ENCODE assay signal across 8 cellular contexts in genomic region chr9:133147412-133148271, GRCh38. TPM values are rescaled to one million over a fixed set of nuclear protein-coding genes. Genes with fewer than 3 reads are reported as not detected.
DNase-seq lines count a peak whose midpoint lies in the region; ATAC-seq and TF ChIP-seq lines count a peak whose summit lies in the region.

No MANE protein-coding gene starts in this region.

- in situ Hi-C loops in GM13977 (cut with MboI; ENCODE audit: low pct_unique_long_range_greater_than_20kb, low sequenced_read_pairs, unreplicated experiment), result loop anchor here (10.0 kb wide), 1 partner anchor 53 kb away; no protein-coding TSS in a partner anchor

- H3K27ac ChIP-seq in 22Rv1 (peak overlapping the region; percentile 88), body of pancreas (peak overlapping the region; percentile 86 to 95 (median 88)), iPS-20b (ENCODE audit: low read length) (no peak overlapping the region), skeletal muscle tissue (ENCODE audit: low read depth, low read length) (peak overlapping the region; percentile 67)

- TF ChIP-seq CTCF in 22Rv1 (IDR thresholded peaks at IDR 0.05) (peak; percentile 95), GM13977 (IDR thresholded peaks at IDR 0.05; ENCODE audit: extremely low read depth, insufficient read depth, missing control alignments) (peak; percentile 95), body of pancreas (IDR thresholded peaks at IDR 0.05) (peak; percentile 94 to 99 (median 96))

- H3K36me3 ChIP-seq in body of pancreas (replicated peaks in 1 of 2; ENCODE audit: insufficient read depth in 1 of 2, low read depth in 2 of 2) (no peaks in the 10 kb centered on the region), iPS-20b (ENCODE audit: insufficient read depth, low read depth, low read length) (no peaks in the 10 kb centered on the region), skeletal muscle tissue (ENCODE audit: control insufficient read depth in 3 of 3, insufficient read depth in 3 of 3, low read length in 3 of 3) (no peaks in the 10 kb centered on the region)

- H3K4me3 ChIP-seq in body of pancreas (no peak overlapping the region), iPS-20b (ENCODE audit: low read length) (peak overlapping the region; percentile 87), skeletal muscle tissue (ENCODE audit: low read length in 3 of 3) (peak overlapping the region; percentile 72 to 95 (median 87))

- WGBS in body of pancreas, 2 donors, result 15 to 17% methylated on average over 7 to 15 of the region's 15 CpGs

- intact Hi-C loops in body of pancreas (cut with DNase I), result loop anchor here (5.0 kb wide), 1 partner anchor 105 kb away; no protein-coding TSS in a partner anchor

- H3K9me3 ChIP-seq in body of pancreas, result no peaks in the 10 kb centered on the region
- no peaks in the 10 kb centered on the region for H3K9me3 ChIP-seq in iPS-20b (ENCODE audit: insufficient read depth, low read depth, low read length)
- H3K9me3 ChIP-seq in skeletal muscle tissue (ENCODE audit: control insufficient read depth in 3 of 3, low read length in 3 of 3), result no peaks in the 10 kb centered on the region

- ATAC-seq in body of pancreas (peak; percentile 44), GM19324 (IDR thresholded peaks at IDR 0.05; ENCODE audit: low FRiP score, unreplicated experiment) (no peak)

- TF ChIP-seq POLR2A in body of pancreas (IDR thresholded peaks at IDR 0.05), result peak in 1 of 3 donors; percentile 36

- H3K4me1 ChIP-seq in body of pancreas, result peaks cover 56% of the 10 kb centered on the region
- H3K4me1 ChIP-seq in iPS-20b (ENCODE audit: insufficient read depth, low read length), result peaks cover 5% of the 10 kb centered on the region; the same call in 1 of the 2 replicates
- H3K4me1 ChIP-seq in skeletal muscle tissue (ENCODE audit: control insufficient read depth in 3 of 3, insufficient read depth in 3 of 3, low read length in 3 of 3), result peaks cover 37 to 45% (median 41%) of the 10 kb centered on the region in 3 donors

- DNase-seq in GM13977 (ENCODE audit: low spot score), result peak; percentile 89
- DNase-seq in NCI-H146 (lab: John Stamatoyannopoulos, UW), result peak; percentile 71
- peak; percentile 74 for DNase-seq in UCSD-AML1 (lab: John Stamatoyannopoulos, UW; ENCODE audit: unreplicated experiment)
- peak; percentile 84 to 89 (median 86) for DNase-seq in body of pancreas

- H3K9ac ChIP-seq in iPS-20b (ENCODE audit: low read depth, low read length), result peak overlapping the region; percentile 81; the same call in 1 of the 2 replicates
- peak overlapping the region; percentile 61 to 91 (median 87) for H3K9ac ChIP-seq in skeletal muscle tissue (ENCODE audit: low read depth in 1 of 3, low read length in 3 of 3)

- no peaks in the 10 kb centered on the region for H3K27me3 ChIP-seq in body of pancreas
- H3K27me3 ChIP-seq in iPS-20b (ENCODE audit: insufficient read depth, low read length), result peaks cover 22% of the 10 kb centered on the region
- H3K27me3 ChIP-seq in skeletal muscle tissue (ENCODE audit: control insufficient read depth in 3 of 3, insufficient read depth in 3 of 3, low read length in 3 of 3), result no peaks in the 10 kb centered on the region

RNA-seq across cellular contexts. Expression of gene GBGT1, which starts 16.1 kb away (rescaled TPM):
- total RNA-seq in body of pancreas (1 to 10 TPM; 5.4 to 9.2 TPM), skeletal muscle tissue (2.6 TPM)

RNA-seq across cellular contexts. Expression of gene RALGDS, which starts 26.6 kb away (rescaled TPM):
- total RNA-seq in body of pancreas (10 to 100 TPM; 27.8 to 64.6 TPM), skeletal muscle tissue (26.1 TPM)

Comparison
In these comparisons a context has a peak if more than half of its experiments do, and no peak if none do; other contexts are left out.
1. H3K4me3 ChIP-seq: peak in iPS-20b (single experiment) and skeletal muscle tissue (3 of 3); none in body of pancreas (0 of 2).
2. Peak in every context shown above with its lines, with median percentiles within 50 percentile points of each other: CTCF ChIP-seq and DNase-seq.